In the genomic region with DNA sequence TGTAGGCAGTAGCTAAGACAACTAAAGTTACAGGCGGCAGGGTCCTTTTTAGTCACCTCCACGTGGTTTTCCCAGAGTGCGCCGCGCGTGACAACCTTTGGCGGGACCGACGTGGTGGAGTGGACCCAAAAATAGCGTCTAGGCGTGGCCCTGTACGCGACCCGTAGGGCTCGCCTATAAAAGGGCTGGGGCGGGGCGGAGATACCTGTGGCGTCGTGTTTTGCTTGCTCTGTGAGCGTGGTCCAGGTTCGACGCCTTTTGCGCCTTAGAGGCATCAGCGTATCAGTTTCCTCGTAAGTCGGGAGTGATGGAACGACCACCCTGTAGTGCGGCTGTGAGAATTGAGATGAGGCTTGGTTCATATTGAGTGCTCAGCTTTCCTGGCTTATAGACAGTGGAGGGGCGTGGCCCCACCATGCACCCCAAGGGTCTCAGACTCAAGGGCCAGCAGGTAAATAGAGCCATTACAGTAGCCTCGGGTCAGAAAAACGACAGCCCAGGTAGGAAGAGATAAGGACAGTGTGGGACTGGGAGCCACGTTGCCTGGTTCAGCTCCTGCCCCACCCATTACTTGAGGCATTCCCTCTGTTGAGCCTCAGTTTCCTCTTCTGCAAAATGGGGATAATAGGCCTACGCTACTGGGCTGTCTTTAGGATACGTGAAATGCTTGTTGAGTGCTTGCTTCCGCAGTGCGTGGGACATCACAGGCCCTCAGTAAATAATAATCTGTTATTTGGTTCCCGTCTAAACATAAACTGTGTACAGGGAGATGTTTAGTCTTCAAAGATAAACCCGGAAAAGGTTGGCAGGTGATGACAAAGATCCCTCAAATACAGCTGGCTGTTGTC, we compare ENCODE assay signal across 8 cellular contexts. TPM values are rescaled to one million over a fixed set of nuclear protein-coding genes. Genes with fewer than 3 reads are reported as not detected.
DNase-seq lines count a peak whose midpoint lies in the region; ATAC-seq and FAIRE-seq lines count a peak whose summit lies in the region.

No MANE protein-coding gene starts in this region.

- H3K4me3 ChIP-seq in iPS-11a (ENCODE audit: low read depth, low read length) (peak overlapping the region; percentile 60), small intestine (ENCODE audit: low read depth in 1 of 2, low read length in 2 of 2) (peak overlapping the region in 1 of 2 donors; percentile 70)

- H3K27me3 ChIP-seq in small intestine (ENCODE audit: control insufficient read depth in 2 of 2, insufficient read depth in 2 of 2, low read length in 2 of 2), result no peaks in the 10 kb centered on the region

- FAIRE-seq in small intestine (lab: Jason Lieb, UNC), result no peak

- WGBS in small intestine, 3 donors, result 34 to 38% (median 37%) methylated on average over 38 of the region's 38 CpGs

- DNase-seq in activated T-cell treated with anti-CD3 and anti-CD28 coated beads for 1 hour (ENCODE audit: low read depth), result peak; percentile 62
- DNase-seq in activated T-cell treated with anti-CD3 and anti-CD28 coated beads for 4 hours, result no peak
- peak; percentile 83 to 96 for DNase-seq in SW 1271 (lab: John Stamatoyannopoulos, UW)
- peak in 36 of 56 donors; percentile 68 to 96 (median 88) for DNase-seq in amygdala (lab: John Stamatoyannopoulos, UW)
- peak; percentile 86 for DNase-seq in small intestine

- peak overlapping the region; percentile 95 for H3K27ac ChIP-seq in KOPT-K1 (ENCODE audit: low read depth, low read length, poor library complexity, severe bottlenecking)
- peak overlapping the region; percentile 92 to 93 for H3K27ac ChIP-seq in small intestine (ENCODE audit: low read depth in 1 of 2, low read length in 1 of 2)

- H3K4me1 ChIP-seq in small intestine (ENCODE audit: control insufficient read depth in 2 of 2, insufficient read depth in 1 of 2, low read depth in 1 of 2, low read length in 1 of 2), result no peaks in the 10 kb centered on the region

- H3K9me3 ChIP-seq in KOPT-K1 (ENCODE audit: insufficient read depth, low read length, poor library complexity, severe bottlenecking), result peaks cover 17% of the 10 kb centered on the region
- H3K9me3 ChIP-seq in small intestine (ENCODE audit: control insufficient read depth, low read depth), result no peaks in the 10 kb centered on the region

- no peak for ATAC-seq in GM19467 (IDR thresholded peaks at IDR 0.05; ENCODE audit: unreplicated experiment)

- H3K36me3 ChIP-seq in KOPT-K1 (ENCODE audit: insufficient read depth, low read length) (peaks cover 28% of the 10 kb centered on the region), small intestine (ENCODE audit: control insufficient read depth in 2 of 2, insufficient read depth in 2 of 2, low read length in 2 of 2) (peaks cover 3 to 5% of the 10 kb centered on the region in 2 donors)

RNA-seq across cellular contexts. Expression of gene TMED1, which starts 0.7 kb away (rescaled TPM):
- 10 to 100 TPM; 21.0 to 29.0 (median 22.2) TPM for polyA plus RNA-seq in small intestine

RNA-seq across cellular contexts. Expression of gene C19orf38, which starts 11.5 kb away (rescaled TPM):
- 1 to 10 TPM; 1.1 to 2.2 (median 1.4) TPM for polyA plus RNA-seq in small intestine

RNA-seq across cellular contexts. Expression of gene CARM1, which starts 34.7 kb away (rescaled TPM):
- polyA plus RNA-seq in small intestine, result 10 to 100 TPM; 30.0 to 48.9 (median 30.4) TPM
